In the genomic region with DNA sequence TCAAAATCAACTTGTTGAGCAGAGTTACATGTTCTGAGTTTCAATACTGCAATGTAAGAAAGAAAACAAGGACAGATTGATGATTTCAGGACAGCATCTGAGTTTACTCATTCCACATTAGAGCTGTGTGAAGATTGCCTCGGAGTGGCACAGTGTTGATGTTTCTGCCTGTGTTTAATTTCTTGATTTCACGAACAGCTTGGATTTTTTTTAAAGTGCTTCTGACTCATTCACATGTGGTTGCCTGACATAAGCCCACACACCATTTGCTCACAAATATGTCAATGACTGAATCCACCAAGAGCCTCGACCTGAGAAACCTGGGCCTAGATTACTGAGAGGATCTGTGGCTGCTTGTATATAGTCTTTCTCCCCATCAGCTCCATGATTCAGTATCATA, we compare ENCODE assay signal across 11 cellular contexts.
DNase-seq lines count a peak whose midpoint lies in the region; ATAC-seq and TF ChIP-seq lines count a peak whose summit lies in the region.
"Had no signal": no experiment of that assay in that cellular context is flagged by ENCODE, and none has a peak within 500 bp of the region (broad histone marks: within the 10 kb centered on the region; RNA-seq: fewer than 3 reads in every experiment).

No MANE protein-coding gene starts in this region.

- H3K9me3 ChIP-seq in fibroblast of lung (ENCODE audit: control insufficient read depth, insufficient read depth, low read depth, low read length) = no peaks in the 10 kb centered on the region
- H3K9me3 ChIP-seq: BLaER1, stomach had no signal

- H2AFZ ChIP-seq in fibroblast of lung (ENCODE audit: low read length) = no peak overlapping the region

- no peak overlapping the region for H3K27ac Mint-ChIP-seq in activated T-cell treated with anti-CD3 and anti-CD28 coated beads, Interleukin-2, amount 50 U/mL, for 24 hours
- no peak overlapping the region for H3K27ac Mint-ChIP-seq in stimulated activated effector memory CD8-positive, alpha-beta T cell treated with anti-CD3 and anti-CD28 coated beads, Interleukin-12 subunit alpha, Interleukin-12 subunit beta, amount 100 ng/mL, for 72 hours

- H4K20me1 ChIP-seq in fibroblast of lung (ENCODE audit: control insufficient read depth, extremely low read depth, insufficient read depth, low read length) = no peaks in the 10 kb centered on the region
- H4K20me1 ChIP-seq: BLaER1 had no signal

- H3K36me3 ChIP-seq in fibroblast of lung (ENCODE audit: control insufficient read depth, insufficient read depth, low read length) = no peaks in the 10 kb centered on the region
- H3K36me3 ChIP-seq: BLaER1, stomach had no signal

- no peaks in the 10 kb centered on the region for H3K4me1 Mint-ChIP-seq in activated T-cell treated with anti-CD3 and anti-CD28 coated beads, Interleukin-2, amount 50 U/mL, for 4 hours (ENCODE audit: low read depth)
- peaks cover 4% of the 10 kb centered on the region for H3K4me1 Mint-ChIP-seq in activated T-cell treated with anti-CD3 and anti-CD28 coated beads, Interleukin-2, amount 50 U/mL, for 24 hours (ENCODE audit: low read depth)
- H3K4me1 Mint-ChIP-seq in stimulated activated effector memory CD8-positive, alpha-beta T cell treated with anti-CD3 and anti-CD28 coated beads, Interleukin-12 subunit alpha, Interleukin-12 subunit beta, amount 100 ng/mL, for 72 hours = no peaks in the 10 kb centered on the region

- H3K4me3 Mint-ChIP-seq in activated T-cell treated with anti-CD3 and anti-CD28 coated beads, Interleukin-2, amount 50 U/mL, for 4 hours = no peak overlapping the region
- no peak overlapping the region for H3K4me3 Mint-ChIP-seq in activated T-cell treated with anti-CD3 and anti-CD28 coated beads, Interleukin-2, amount 50 U/mL, for 24 hours
- H3K4me3 Mint-ChIP-seq in stimulated activated effector memory CD8-positive, alpha-beta T cell treated with anti-CD3 and anti-CD28 coated beads, Interleukin-12 subunit alpha, Interleukin-12 subunit beta, amount 100 ng/mL, for 72 hours = no peak overlapping the region

- H3K36me3 Mint-ChIP-seq in activated T-cell treated with anti-CD3 and anti-CD28 coated beads, Interleukin-2, amount 50 U/mL, for 4 hours (ENCODE audit: insufficient read depth) = no peaks in the 10 kb centered on the region
- H3K36me3 Mint-ChIP-seq in activated T-cell treated with anti-CD3 and anti-CD28 coated beads, Interleukin-2, amount 50 U/mL, for 24 hours (ENCODE audit: low read depth) = no peaks in the 10 kb centered on the region
- no peaks in the 10 kb centered on the region for H3K36me3 Mint-ChIP-seq in stimulated activated effector memory CD8-positive, alpha-beta T cell treated with anti-CD3 and anti-CD28 coated beads, Interleukin-12 subunit alpha, Interleukin-12 subunit beta, amount 100 ng/mL, for 72 hours

- no peak overlapping the region for H3K27ac ChIP-seq in fibroblast of lung (ENCODE audit: insufficient read depth, low read length)
- H3K27ac ChIP-seq: BLaER1, stomach had no signal

- H3K4me3 ChIP-seq in fibroblast of lung (replicated peaks in 1 of 4; ENCODE audit: control extremely low read depth in 1 of 4, insufficient read depth in 1 of 4, low read depth in 3 of 4, low read length in 4 of 4) = no peak overlapping the region
- H3K4me3 ChIP-seq: BLaER1, stomach had no signal

- H3K27me3 ChIP-seq in fibroblast of lung (ENCODE audit: control insufficient read depth, insufficient read depth, low read length) = peaks cover 4% of the 10 kb centered on the region
- H3K27me3 ChIP-seq: BLaER1, stomach had no signal

- peaks cover 4% of the 10 kb centered on the region for H3K27me3 Mint-ChIP-seq in activated T-cell treated with anti-CD3 and anti-CD28 coated beads, Interleukin-2, amount 50 U/mL, for 4 hours (ENCODE audit: low read depth)
- peaks cover 12% of the 10 kb centered on the region for H3K27me3 Mint-ChIP-seq in activated T-cell treated with anti-CD3 and anti-CD28 coated beads, Interleukin-2, amount 50 U/mL, for 24 hours

- no peaks in the 10 kb centered on the region for H3K9me3 Mint-ChIP-seq in activated T-cell treated with anti-CD3 and anti-CD28 coated beads, Interleukin-2, amount 50 U/mL, for 4 hours
- no peaks in the 10 kb centered on the region for H3K9me3 Mint-ChIP-seq in activated T-cell treated with anti-CD3 and anti-CD28 coated beads, Interleukin-2, amount 50 U/mL, for 24 hours
- no peaks in the 10 kb centered on the region for H3K9me3 Mint-ChIP-seq in stimulated activated effector memory CD8-positive, alpha-beta T cell treated with anti-CD3 and anti-CD28 coated beads, Interleukin-12 subunit alpha, Interleukin-12 subunit beta, amount 100 ng/mL, for 72 hours

- ATAC-seq in activated T-cell treated with anti-CD3 and anti-CD28 coated beads, Interleukin-2, amount 50 U/mL, for 4 hours = peak; percentile 37 to 69
- ATAC-seq in stimulated activated effector memory CD8-positive, alpha-beta T cell treated with anti-CD3 and anti-CD28 coated beads, Interleukin-12 subunit alpha, Interleukin-12 subunit beta, amount 100 ng/mL, for 72 hours = peak; percentile 78
- no peak for ATAC-seq in GM21717 (IDR thresholded peaks at IDR 0.05; ENCODE audit: unreplicated experiment)
- ATAC-seq in GM19324 (IDR thresholded peaks at IDR 0.05; ENCODE audit: low FRiP score, unreplicated experiment) = no peak

- no peaks in the 10 kb centered on the region for H3K79me2 ChIP-seq in fibroblast of lung (ENCODE audit: control insufficient read depth, insufficient read depth, low read length)

- DNase-seq in activated T-cell treated with anti-CD3 and anti-CD28 coated beads, Interleukin-2, amount 50 U/mL, for 4 hours = no peak
- DNase-seq in activated T-cell treated with anti-CD3 and anti-CD28 coated beads, Interleukin-2, amount 50 U/mL, for 24 hours = no peak
- DNase-seq in RKO (ENCODE audit: low spot score) (peak; percentile 75), fibroblast of lung (ENCODE audit: low read depth in 2 of 2) (peak; percentile 86 to 94), GF-D8 (lab: John Stamatoyannopoulos, UW) (no peak)
- DNase-seq in stimulated activated effector memory CD8-positive, alpha-beta T cell treated with anti-CD3 and anti-CD28 coated beads, Interleukin-12 subunit alpha, Interleukin-12 subunit beta, amount 100 ng/mL, for 72 hours (ENCODE audit: low spot score in 2 of 2) = no peak
- DNase-seq: activated effector memory CD4-positive, alpha-beta T cell treated with anti-CD3 and anti-CD28 coated beads, Interleukin-2, amount 50 U/mL, for 16 hours; stomach had no signal

- no peak overlapping the region for H3K9ac ChIP-seq in fibroblast of lung (ENCODE audit: insufficient read depth, low read length)
- H3K9ac ChIP-seq: BLaER1 had no signal

- H3K4me1 ChIP-seq in fibroblast of lung (ENCODE audit: control insufficient read depth, extremely low read depth, insufficient read depth, low read length) = no peaks in the 10 kb centered on the region
- H3K4me1 ChIP-seq: stomach had no signal

- TF ChIP-seq CTCF in fibroblast of lung (conservative IDR thresholded peaks at IDR 0.05 in 1 of 2, IDR thresholded peaks at IDR 0.05 in 1 of 2; ENCODE audit: low read depth in 1 of 2, low read length in 2 of 2) = no peak

- no peak overlapping the region for H3K4me2 ChIP-seq in fibroblast of lung (ENCODE audit: extremely low read depth, insufficient read depth, low read length)
- H3K4me2 ChIP-seq: BLaER1 had no signal

Comparison
In these comparisons a context has a peak if more than half of its experiments do, and no peak if none do; other contexts are left out.
1. ATAC-seq: peak in activated T-cell treated with anti-CD3 and anti-CD28 coated beads, Interleukin-2, amount 50 U/mL, for 4 hours (2 of 2) and stimulated activated effector memory CD8-positive, alpha-beta T cell treated with anti-CD3 and anti-CD28 coated beads, Interleukin-12 subunit alpha, Interleukin-12 subunit beta, amount 100 ng/mL, for 72 hours (single experiment); none in GM21717 (single experiment) and GM19324 (single experiment).
2. DNase-seq: peak in RKO (single experiment) and fibroblast of lung (2 of 2); none in activated T-cell treated with anti-CD3 and anti-CD28 coated beads, Interleukin-2, amount 50 U/mL, for 4 hours (single experiment), activated T-cell treated with anti-CD3 and anti-CD28 coated beads, Interleukin-2, amount 50 U/mL, for 24 hours (single experiment), stimulated activated effector memory CD8-positive, alpha-beta T cell treated with anti-CD3 and anti-CD28 coated beads, Interleukin-12 subunit alpha, Interleukin-12 subunit beta, amount 100 ng/mL, for 72 hours (0 of 2) and GF-D8 (single experiment).